ENCODE assay signal across 8 cellular contexts in the genomic region with DNA sequence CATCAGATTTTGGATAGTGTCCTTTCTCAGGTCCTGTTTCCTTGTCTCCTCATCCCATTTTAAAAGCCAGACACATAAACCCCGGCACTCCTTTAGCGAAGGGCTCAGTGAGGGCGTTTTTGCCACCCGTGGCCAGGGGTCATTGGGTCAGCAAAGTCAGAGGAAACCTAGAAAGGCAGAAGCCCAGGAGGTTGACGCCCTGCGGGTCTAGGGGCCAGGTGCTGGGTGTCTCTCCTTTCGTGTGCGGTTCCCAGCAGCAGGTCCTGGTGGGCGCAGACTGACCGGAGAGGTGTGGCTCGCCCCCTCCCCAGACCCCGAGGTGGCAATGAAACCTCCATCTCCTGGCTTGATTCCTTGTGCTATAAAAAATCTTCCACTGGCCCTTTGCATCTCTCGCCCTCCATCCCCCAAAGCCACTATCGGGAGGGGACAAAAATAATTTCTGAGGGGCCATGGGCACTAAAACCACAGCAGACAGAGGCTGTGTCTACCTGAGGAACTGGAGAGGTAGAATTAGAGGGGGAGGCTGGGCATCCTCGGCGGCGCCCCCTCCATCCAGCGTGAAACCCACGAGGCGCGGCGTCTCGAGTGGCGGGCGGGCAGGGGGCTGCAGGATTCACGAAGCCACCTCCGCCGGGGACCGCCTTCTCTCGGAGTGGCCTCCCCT. TPM values are rescaled to one million over a fixed set of nuclear protein-coding genes. Genes with fewer than 3 reads are reported as not detected.
DNase-seq lines count a peak whose midpoint lies in the region; ATAC-seq and TF ChIP-seq lines count a peak whose summit lies in the region.

No MANE protein-coding gene starts in this region.

- no peak for TF ChIP-seq CTCF in HCT116 (IDR thresholded peaks at IDR 0.05 in 2 of 3, conservative IDR thresholded peaks at IDR 0.05 in 1 of 3; ENCODE audit: borderline replicate concordance in 1 of 3, insufficient read depth in 1 of 3, low read depth in 2 of 3, low read length in 2 of 3)

- no peaks in the 10 kb centered on the region for H3K9me2 ChIP-seq in HCT116 (ENCODE audit: insufficient read depth)

- H3K9me3 ChIP-seq in HCT116 (ENCODE audit: control insufficient read depth in 1 of 2, insufficient read depth in 1 of 2, low read depth in 1 of 2, low read length in 2 of 2) (no peaks in the 10 kb centered on the region), right cardiac atrium (ENCODE audit: control insufficient read depth, low read length) (no peaks in the 10 kb centered on the region)

- ATAC-seq in HCT116 (peak; percentile 12; the same call in 1 of the 2 replicates), right cardiac atrium (peak in 1 of 2 donors; percentile 16), GM21529 (IDR thresholded peaks at IDR 0.05; ENCODE audit: unreplicated experiment) (no peak), GM21367 (IDR thresholded peaks at IDR 0.05; ENCODE audit: unreplicated experiment) (no peak), GM19328 (IDR thresholded peaks at IDR 0.05; ENCODE audit: unreplicated experiment) (no peak)

- H3K4me1 ChIP-seq in HCT116 (ENCODE audit: control insufficient read depth in 1 of 2, insufficient read depth in 2 of 2, low read length in 2 of 2) (peaks cover 13 to 28% of the 10 kb centered on the region in 2 experiments), right cardiac atrium (ENCODE audit: control insufficient read depth, insufficient read depth, low read length) (no peaks in the 10 kb centered on the region)

- H3K79me2 ChIP-seq in HCT116 (ENCODE audit: insufficient read depth, low read length) = peaks cover 18% of the 10 kb centered on the region

- H3K27ac ChIP-seq in HCT116 (ENCODE audit: low read depth, low read length) = peak overlapping the region; percentile 76
- H3K27ac ChIP-seq in right cardiac atrium (ENCODE audit: low read length) = peak overlapping the region; percentile 92

- peaks cover 15% of the 10 kb centered on the region for H3K4me1 Mint-ChIP-seq in activated naive CD8-positive, alpha-beta T cell (ENCODE audit: low read depth)

- peaks cover 11% of the 10 kb centered on the region for H3K27me3 Mint-ChIP-seq in activated naive CD8-positive, alpha-beta T cell

- H3K4me3 Mint-ChIP-seq in activated naive CD8-positive, alpha-beta T cell = peak overlapping the region; percentile 76

- H3K4me3 ChIP-seq in HCT116 (replicated peaks in 1 of 2; ENCODE audit: low read depth in 1 of 2, low read length in 2 of 2) = peak overlapping the region; percentile 84 to 91
- peak overlapping the region; percentile 76 for H3K4me3 ChIP-seq in right cardiac atrium (ENCODE audit: low read length)
- H3K4me3 ChIP-seq in skeletal muscle cell (ENCODE audit: low read depth, low read length) = peak overlapping the region; percentile 94

- DNase-seq in 8988T = peak; percentile 15
- no peak for DNase-seq in HCT116 (ENCODE audit: low read depth, low spot score)
- peak; percentile 36 to 70 (median 64) for DNase-seq in right cardiac atrium
- no peak for DNase-seq in skeletal muscle cell (ENCODE audit: low read depth)

- RAD21 ChIA-PET in HCT116 (lab: Charles Lee; ENCODE audit: low non-redundant PET in 1 of 2, low total read pairs in 2 of 2, uncharacterized antibody in 2 of 2, unreplicated experiment in 2 of 2) = interaction anchor here (0.6 to 0.7 kb wide), 5 partner anchors 24 to 314 kb away, joined by 3 to 6 read pairs (median 4); no protein-coding TSS in a partner anchor

- 2% methylated on average over 30 of the region's 30 CpGs for WGBS in right cardiac atrium

- peak overlapping the region; percentile 30 for H3K27ac Mint-ChIP-seq in activated naive CD8-positive, alpha-beta T cell

- no peaks in the 10 kb centered on the region for H4K20me1 ChIP-seq in HCT116 (ENCODE audit: insufficient read depth)

- H3K27me3 ChIP-seq in HCT116 (ENCODE audit: insufficient read depth, low read length) (no peaks in the 10 kb centered on the region), right cardiac atrium (ENCODE audit: control insufficient read depth, insufficient read depth) (no peaks in the 10 kb centered on the region)

- peak overlapping the region; percentile 100 for H3K4me2 ChIP-seq in HCT116 (ENCODE audit: low read length)

- no peak for TF ChIP-seq POLR2A in HCT116 (IDR thresholded peaks at IDR 0.05; ENCODE audit: borderline replicate concordance, extremely low read depth, insufficient read depth, insufficient read length)

- POLR2A ChIA-PET in HCT116 (lab: Charles Lee) = interaction anchor here (0.6 to 1.1 kb wide), 10 partner anchors 8 to 219 kb away, joined by 3 to 7 read pairs (median 3); no protein-coding TSS in a partner anchor

- CTCF ChIA-PET in HCT116 (lab: Charles Lee) = interaction anchor here (0.6 to 1.6 kb wide), 11 partner anchors 8 to 400 kb away, joined by 3 to 6 read pairs (median 3); no protein-coding TSS in a partner anchor

- TSS peak; percentile 68 for BruUV-seq in HCT116 (replicated peaks; lab: Mats Ljungman, UMichigan)

- no peaks in the 10 kb centered on the region for H3K36me3 Mint-ChIP-seq in activated naive CD8-positive, alpha-beta T cell

- peak overlapping the region; percentile 88 for H3K9ac ChIP-seq in HCT116 (ENCODE audit: low read length)

- intact Hi-C loops in HCT116 (cut with micrococcal nuclease) = loop anchor here (5.0 kb wide), 1 partner anchor 131 kb away; no protein-coding TSS in a partner anchor
- intact Hi-C loops in right cardiac atrium (cut with DNase I) = loop anchor here in 1 of 4 donors (10.0 kb wide), 1 partner anchor 124 kb away; no protein-coding TSS in a partner anchor

- TF ChIP-seq RAD21 in HCT116 (IDR thresholded peaks at IDR 0.05; ENCODE audit: low read depth) = no peak

- H3K9me3 Mint-ChIP-seq in activated naive CD8-positive, alpha-beta T cell (ENCODE audit: low read depth) = no peaks in the 10 kb centered on the region

- no peaks in the 10 kb centered on the region for H3K36me3 ChIP-seq in HCT116 (ENCODE audit: control insufficient read depth in 1 of 2, insufficient read depth in 2 of 2, low read length in 2 of 2)

- peak overlapping the region; percentile 2 for H2AFZ ChIP-seq in HCT116 (ENCODE audit: low read depth, low read length, poor library complexity, severe bottlenecking)

TF ChIP-seq in HCT116, 20 proteins besides CTCF, POLR2A, EP300 and RAD21:
- TF ChIP-seq SRF (IDR thresholded peaks at IDR 0.05; ENCODE audit: low read depth) (no peak), CEBPB (IDR thresholded peaks at IDR 0.05; ENCODE audit: low read depth) (no peak), EZH2 (IDR thresholded peaks at IDR 0.05) (no peak), SP1 (IDR thresholded peaks at IDR 0.05; ENCODE audit: low read depth) (no peak), FOSL1 (IDR thresholded peaks at IDR 0.05; ENCODE audit: low read depth) (no peak), TCF7L2 (IDR thresholded peaks at IDR 0.05; ENCODE audit: borderline replicate concordance, extremely low read depth, insufficient read depth, insufficient read length) (no peak), ZBTB33 (IDR thresholded peaks at IDR 0.05; ENCODE audit: extremely low read depth, insufficient replicate concordance, low read length) (no peak), SIN3A (IDR thresholded peaks at IDR 0.05; ENCODE audit: low read depth) (no peak), EGR1 (IDR thresholded peaks at IDR 0.05; ENCODE audit: low read depth) (no peak; the same call in 1 of the 2 replicates), ELF1 (IDR thresholded peaks at IDR 0.05; ENCODE audit: borderline replicate concordance, low read depth) (no peak)
- TF ChIP-seq, protein P1, sequence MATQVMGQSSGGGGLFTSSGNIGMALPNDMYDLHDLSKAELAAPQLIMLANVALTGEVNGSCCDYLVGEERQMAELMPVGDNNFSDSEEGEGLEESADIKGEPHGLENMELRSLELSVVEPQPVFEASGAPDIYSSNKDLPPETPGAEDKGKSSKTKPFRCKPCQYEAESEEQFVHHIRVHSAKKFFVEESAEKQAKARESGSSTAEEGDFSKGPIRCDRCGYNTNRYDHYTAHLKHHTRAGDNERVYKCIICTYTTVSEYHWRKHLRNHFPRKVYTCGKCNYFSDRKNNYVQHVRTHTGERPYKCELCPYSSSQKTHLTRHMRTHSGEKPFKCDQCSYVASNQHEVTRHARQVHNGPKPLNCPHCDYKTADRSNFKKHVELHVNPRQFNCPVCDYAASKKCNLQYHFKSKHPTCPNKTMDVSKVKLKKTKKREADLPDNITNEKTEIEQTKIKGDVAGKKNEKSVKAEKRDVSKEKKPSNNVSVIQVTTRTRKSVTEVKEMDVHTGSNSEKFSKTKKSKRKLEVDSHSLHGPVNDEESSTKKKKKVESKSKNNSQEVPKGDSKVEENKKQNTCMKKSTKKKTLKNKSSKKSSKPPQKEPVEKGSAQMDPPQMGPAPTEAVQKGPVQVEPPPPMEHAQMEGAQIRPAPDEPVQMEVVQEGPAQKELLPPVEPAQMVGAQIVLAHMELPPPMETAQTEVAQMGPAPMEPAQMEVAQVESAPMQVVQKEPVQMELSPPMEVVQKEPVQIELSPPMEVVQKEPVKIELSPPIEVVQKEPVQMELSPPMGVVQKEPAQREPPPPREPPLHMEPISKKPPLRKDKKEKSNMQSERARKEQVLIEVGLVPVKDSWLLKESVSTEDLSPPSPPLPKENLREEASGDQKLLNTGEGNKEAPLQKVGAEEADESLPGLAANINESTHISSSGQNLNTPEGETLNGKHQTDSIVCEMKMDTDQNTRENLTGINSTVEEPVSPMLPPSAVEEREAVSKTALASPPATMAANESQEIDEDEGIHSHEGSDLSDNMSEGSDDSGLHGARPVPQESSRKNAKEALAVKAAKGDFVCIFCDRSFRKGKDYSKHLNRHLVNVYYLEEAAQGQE (IDR thresholded peaks at IDR 0.05; ENCODE audit: low read depth) = no peak

RNA-seq across cellular contexts. Expression of gene FRMD6, which starts 0.9 kb away (rescaled TPM):
- 11.4 TPM for total RNA-seq in HCT116 (2021; ENCODE audit: unreplicated experiment)
- 3.4 and 4.5 TPM in 2 replicates for polyA plus RNA-seq in HCT116 (2012)
- total RNA-seq in right cardiac atrium = 1 to 10 TPM; 7.8 to 8.8 (median 8.1) TPM
- 3.1 TPM for polyA plus RNA-seq in right cardiac atrium

Comparison
In these comparisons a context has a peak if more than half of its experiments do, and no peak if none do; other contexts are left out.
1. DNase-seq: peak in 8988T (single experiment) and right cardiac atrium (3 of 3); none in HCT116 (single experiment) and skeletal muscle cell (single experiment).
2. Peak in every context shown above with its lines, with median percentiles within 50 percentile points of each other: H3K4me3 ChIP-seq.